12 cellular contexts compared by ENCODE assay signal in the genomic region with DNA sequence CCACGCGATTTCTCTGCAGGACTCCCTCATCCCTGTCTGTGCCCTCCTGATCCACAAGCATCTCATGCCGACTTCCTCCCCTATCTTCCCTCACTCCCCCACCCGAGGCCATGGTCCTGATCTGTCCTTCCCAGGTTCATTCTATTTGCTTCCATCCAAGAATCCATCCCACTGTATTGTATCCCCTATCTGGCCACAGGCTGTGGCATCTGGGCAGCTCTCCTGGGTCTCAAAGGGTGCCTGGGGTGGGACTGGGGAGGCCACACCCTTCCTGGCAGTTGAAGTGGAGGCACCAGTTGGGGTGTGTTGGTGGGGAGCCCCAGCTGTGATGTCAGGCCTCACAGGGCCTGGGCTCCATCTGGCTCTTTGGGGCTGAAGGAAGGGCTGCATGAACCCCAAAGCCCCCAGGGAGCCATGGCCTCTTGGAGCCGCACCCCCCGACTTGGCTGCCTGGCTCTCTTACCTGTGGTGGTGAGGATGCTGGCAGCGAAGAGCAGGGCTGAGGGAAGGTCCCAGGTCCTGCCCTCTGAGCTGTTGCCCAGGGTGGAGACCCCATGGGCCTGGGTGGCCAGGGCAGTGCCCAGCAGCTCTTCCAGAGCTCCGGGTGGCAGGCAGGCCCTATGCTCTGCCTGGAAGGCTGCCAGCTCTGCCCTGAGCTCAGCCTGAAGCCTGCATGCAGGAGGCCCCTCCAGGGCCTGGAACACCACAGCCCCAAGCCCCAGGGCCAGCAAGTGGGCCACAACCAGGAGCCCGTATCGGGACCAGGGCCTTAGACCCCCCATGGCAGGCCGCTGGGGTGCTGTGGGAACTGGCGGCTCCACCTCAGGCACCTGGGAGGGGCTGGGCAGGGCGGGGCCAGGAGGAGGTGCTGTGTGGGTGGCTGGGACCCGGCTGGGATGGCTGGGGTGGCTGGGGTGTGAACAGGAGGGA. TPM values are rescaled to one million over a fixed set of nuclear protein-coding genes. Genes with fewer than 3 reads are reported as not detected.
DNase-seq lines count a peak whose midpoint lies in the region; ATAC-seq lines count a peak whose summit lies in the region.
"Had no signal": no experiment of that assay in that cellular context is flagged by ENCODE, and none has a peak within 500 bp of the region (broad histone marks: within the 10 kb centered on the region; RNA-seq: fewer than 3 reads in every experiment).

A gene with protein sequence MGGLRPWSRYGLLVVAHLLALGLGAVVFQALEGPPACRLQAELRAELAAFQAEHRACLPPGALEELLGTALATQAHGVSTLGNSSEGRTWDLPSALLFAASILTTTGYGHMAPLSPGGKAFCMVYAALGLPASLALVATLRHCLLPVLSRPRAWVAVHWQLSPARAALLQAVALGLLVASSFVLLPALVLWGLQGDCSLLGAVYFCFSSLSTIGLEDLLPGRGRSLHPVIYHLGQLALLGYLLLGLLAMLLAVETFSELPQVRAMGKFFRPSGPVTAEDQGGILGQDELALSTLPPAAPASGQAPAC (minus strand): TSS at position 810 of the 930 bp plus-strand sequence. CDS start 28 bp downstream, at position 782.

- peak within 1 kb of the TSS; percentile 36 to 71 (median 55) for H3K4me2 ChIP-seq in BLaER1 treated with 17β-estradiol and CSF1 and Interleukin-3, amounts not matched to agents 10 nM and 100 nM
- no peak within 1 kb of the TSS for H3K4me2 ChIP-seq in neuronal stem cell (ENCODE audit: insufficient read depth, low read length, poor library complexity, severe bottlenecking)

- no peak within 1 kb of the TSS for H3K18ac ChIP-seq in neuronal stem cell (ENCODE audit: low read length)

- H2AFZ ChIP-seq in neuronal stem cell (ENCODE audit: low read length) = no peak within 1 kb of the TSS

- H3K4me3 ChIP-seq in BLaER1 treated with 17β-estradiol and CSF1 and Interleukin-3, amounts not matched to agents 10 nM and 100 nM = no peak within 1 kb of the TSS; a peak in 1 of 20 replicates
- H3K4me3 ChIP-seq in H7 (ENCODE audit: insufficient read depth, low read depth, low read length) = no peak within 1 kb of the TSS
- no peak within 1 kb of the TSS for H3K4me3 ChIP-seq in neuronal stem cell (ENCODE audit: low read length in 2 of 2)

- H3K9ac ChIP-seq in BLaER1 treated with 17β-estradiol and CSF1 and Interleukin-3, amounts not matched to agents 10 nM and 100 nM = peak within 1 kb of the TSS; percentile 8 to 66 (median 46); a peak in 14 of 22 replicates
- peak within 1 kb of the TSS; percentile 37 for H3K9ac ChIP-seq in neuronal stem cell (ENCODE audit: low read depth, low read length, poor library complexity)

- peaks cover 6% of the 10 kb centered on the region for H3K36me3 Mint-ChIP-seq in activated naive CD8-positive, alpha-beta T cell treated with anti-CD3 and anti-CD28 coated beads, Interleukin-2, amount 50 U/mL, for 24 hours (ENCODE audit: low read depth)

- peaks cover 15 to 92% (median 35%) of the 10 kb centered on the region in 11 experiments; a peak in 18 of 22 replicates for H4K20me1 ChIP-seq in BLaER1 treated with 17β-estradiol and CSF1 and Interleukin-3, amounts not matched to agents 10 nM and 100 nM

- no peak within 1 kb of the TSS for H2BK5ac ChIP-seq in neuronal stem cell (ENCODE audit: low read length)

- no peak within 1 kb of the TSS for H3K23ac ChIP-seq in neuronal stem cell (ENCODE audit: low read depth, low read length, poor library complexity)

- peak; percentile 15 for ATAC-seq in activated naive CD8-positive, alpha-beta T cell treated with anti-CD3 and anti-CD28 coated beads, Interleukin-2, amount 50 U/mL, for 24 hours

- no peaks in the 10 kb centered on the region for H3K27me3 ChIP-seq in BLaER1 treated with 17β-estradiol and CSF1 and Interleukin-3, amounts not matched to agents 10 nM and 100 nM
- peaks cover 29% of the 10 kb centered on the region for H3K27me3 ChIP-seq in H7 (ENCODE audit: control insufficient read depth, insufficient read depth, low read length)
- peaks cover 0 to 20% (median 6%) of the 10 kb centered on the region in 3 experiments for H3K27me3 ChIP-seq in neuronal stem cell (ENCODE audit: control insufficient read depth in 3 of 3, insufficient read depth in 3 of 3, low read depth in 1 of 3, low read length in 3 of 3)

- no peak within 1 kb of the TSS for H2BK12ac ChIP-seq in neuronal stem cell (ENCODE audit: low read length)

- H3K4ac ChIP-seq in neuronal stem cell (ENCODE audit: low read length) = no peak within 1 kb of the TSS

- peak within 1 kb of the TSS in 8 of 11 experiments; percentile 2 to 54 (median 46); a peak in 17 of 22 replicates for H3K27ac ChIP-seq in BLaER1 treated with 17β-estradiol and CSF1 and Interleukin-3, amounts not matched to agents 10 nM and 100 nM
- no peak within 1 kb of the TSS for H3K27ac ChIP-seq in neuronal stem cell (replicated peaks; ENCODE audit: low read length)

- H3K4me1 Mint-ChIP-seq in activated naive CD8-positive, alpha-beta T cell treated with anti-CD3 and anti-CD28 coated beads, Interleukin-2, amount 50 U/mL, for 24 hours = peaks cover 7% of the 10 kb centered on the region

- no peaks in the 10 kb centered on the region for H3K27me3 Mint-ChIP-seq in activated naive CD8-positive, alpha-beta T cell treated with anti-CD3 and anti-CD28 coated beads, Interleukin-2, amount 50 U/mL, for 24 hours

- no peaks in the 10 kb centered on the region for H3K9me3 Mint-ChIP-seq in activated naive CD8-positive, alpha-beta T cell treated with anti-CD3 and anti-CD28 coated beads, Interleukin-2, amount 50 U/mL, for 24 hours
- H3K9me3 Mint-ChIP-seq: brain had no signal

- H2BK15ac ChIP-seq in neuronal stem cell (ENCODE audit: low read length) = no peak within 1 kb of the TSS

- no peak within 1 kb of the TSS for H2BK120ac ChIP-seq in neuronal stem cell (ENCODE audit: low read depth, low read length)

- H3K36me3 ChIP-seq in BLaER1 treated with 17β-estradiol and CSF1 and Interleukin-3, amounts not matched to agents 10 nM and 100 nM = peaks cover 56 to 69% (median 62%) of the 10 kb centered on the region in 11 experiments
- H3K36me3 ChIP-seq in H7 (replicated peaks; ENCODE audit: control insufficient read depth, insufficient read depth, low read length) (peaks cover 3% of the 10 kb centered on the region), neuronal stem cell (replicated peaks in 1 of 2; ENCODE audit: control insufficient read depth in 2 of 2, insufficient read depth in 2 of 2, low read length in 2 of 2) (peaks cover 17 to 26% of the 10 kb centered on the region in 2 donors)

- H3K14ac ChIP-seq in neuronal stem cell (ENCODE audit: low read length) = no peak within 1 kb of the TSS

- no peak within 1 kb of the TSS for H4K8ac ChIP-seq in neuronal stem cell (ENCODE audit: low read depth, low read length)

- DNase-seq in H7 = peak; percentile 73
- DNase-seq in activated naive CD8-positive, alpha-beta T cell treated with anti-CD3 and anti-CD28 coated beads, Interleukin-2, amount 50 U/mL, for 24 hours = no peak
- DNase-seq in neuronal stem cell (ENCODE audit: low spot score) = no peak
- no peak for DNase-seq in NCI-H2029 (lab: John Stamatoyannopoulos, UW)
- no peak for DNase-seq in LoVo (ENCODE audit: low spot score)
- no peak for DNase-seq in GM19240 (ENCODE audit: insufficient read length, low spot score)
- DNase-seq: activated CD8-positive, alpha-beta memory T cell treated with anti-CD3 and anti-CD28 coated beads, Interleukin-2, amount 50 U/mL, for 48 hours; DMS79 treated with DMSO at 0.1 percent for 48 hours; NK-92 treated with Interleukin-12 subunit alpha and Interleukin-12 subunit beta, amount 100 ng/mL, for 24 hours had no signal

- H2AK5ac ChIP-seq in neuronal stem cell (ENCODE audit: low read depth, low read length) = peak within 1 kb of the TSS; percentile 30

- no peak within 1 kb of the TSS for H3K27ac Mint-ChIP-seq in activated naive CD8-positive, alpha-beta T cell treated with anti-CD3 and anti-CD28 coated beads, Interleukin-2, amount 50 U/mL, for 24 hours

- H3K79me1 ChIP-seq in neuronal stem cell (ENCODE audit: low read depth, low read length) = peaks cover 2% of the 10 kb centered on the region

- H4K91ac ChIP-seq in neuronal stem cell (ENCODE audit: low read depth, low read length, poor library complexity) = no peak within 1 kb of the TSS

- H3K4me3 Mint-ChIP-seq in activated naive CD8-positive, alpha-beta T cell treated with anti-CD3 and anti-CD28 coated beads, Interleukin-2, amount 50 U/mL, for 24 hours = no peak within 1 kb of the TSS
- H3K4me3 Mint-ChIP-seq: brain had no signal

- no peaks in the 10 kb centered on the region for H3K9me3 ChIP-seq in BLaER1 treated with 17β-estradiol and CSF1 and Interleukin-3, amounts not matched to agents 10 nM and 100 nM (replicated peaks in 1 of 11)
- H3K9me3 ChIP-seq in neuronal stem cell (replicated peaks in 1 of 2; ENCODE audit: control insufficient read depth in 2 of 2, insufficient read depth in 1 of 2, low read depth in 1 of 2, low read length in 2 of 2) = peaks cover 0 to 3% of the 10 kb centered on the region in 2 donors

- no CpG with 5 or more reads among the region's 14 CpGs for WGBS in neuronal stem cell (ENCODE audit: extremely low coverage in 2 of 2, insufficient read length in 2 of 2, insufficient replicate concordance in 1 of 2), 2 donors

- H3K4me1 ChIP-seq in BLaER1 treated with 17β-estradiol and CSF1 and Interleukin-3, amounts not matched to agents 10 nM and 100 nM = peaks cover 16 to 50% (median 39%) of the 10 kb centered on the region in 10 experiments
- peaks cover 5% of the 10 kb centered on the region in 2 donors for H3K4me1 ChIP-seq in neuronal stem cell (ENCODE audit: control insufficient read depth in 2 of 2, insufficient read depth in 1 of 2, low read depth in 1 of 2, low read length in 2 of 2)

RNA-seq across cellular contexts. Expression of the gene that starts here (rescaled TPM):
- not detected in 2 replicates for total RNA-seq in H7 (2014; rRNA removed; shearing (Covaris generic))
- 0.06 TPM for polyA plus RNA-seq in neuronal stem cell (2013, experiment 1 of 2)
- 0.08 TPM for polyA plus RNA-seq in neuronal stem cell (2013, experiment 2 of 2)
- total RNA-seq: MCF 10A had no signal

Comparison
In these comparisons a context has a peak if more than half of its experiments do, and no peak if none do; other contexts are left out.
1. Peak in DNase-seq in H7; RNA of the gene not detected or under 1 TPM.